ENCODE assay signal across 7 cellular contexts in the genomic region with DNA sequence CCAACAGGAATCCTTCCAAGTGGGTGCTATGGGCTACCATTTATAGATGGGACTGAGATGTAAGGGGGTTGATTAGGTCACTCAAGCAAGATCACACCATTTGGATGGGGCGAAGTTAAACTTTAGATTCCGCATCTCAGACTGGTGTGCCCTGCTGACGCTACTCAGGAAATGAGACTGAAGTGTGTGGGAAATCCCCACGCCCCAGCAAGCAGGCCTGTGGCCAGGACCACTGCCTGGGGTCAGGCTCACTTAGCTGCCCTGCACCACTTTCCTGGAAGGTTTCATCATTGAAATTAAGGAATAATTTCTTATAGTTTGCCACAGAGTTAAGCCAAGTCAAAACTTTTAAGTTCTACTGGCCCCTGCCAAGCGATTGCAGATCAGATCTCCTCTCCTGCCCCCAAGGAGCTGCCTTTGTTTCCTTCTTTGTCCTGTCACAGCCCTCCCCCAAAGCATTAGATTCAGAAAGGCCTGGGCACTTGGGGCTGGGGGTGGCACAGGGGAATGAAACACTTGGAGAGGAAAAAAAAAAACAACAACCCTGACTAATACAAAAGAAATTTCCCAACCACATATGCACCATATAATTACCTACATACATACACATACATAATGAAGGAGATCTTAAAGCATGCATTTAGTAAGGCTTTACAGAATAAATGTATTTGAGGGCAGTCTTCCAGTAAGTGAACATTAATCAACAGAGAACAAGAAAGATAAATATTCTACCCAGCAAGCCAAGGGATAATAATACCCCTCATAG.
DNase-seq lines count a peak whose midpoint lies in the region; ATAC-seq and TF ChIP-seq lines count a peak whose summit lies in the region.

No MANE protein-coding gene starts in this region.

- 0 out of 2 replicates have a peak, but pooled peaks cover 3% of the 10 kb centered on the region for H3F3A ChIP-seq in PC-9 (ENCODE audit: insufficient read depth, low read depth)

- POLR2A ChIA-PET in PC-9 (lab: Charles Lee; ENCODE audit: unreplicated experiment), result no interaction called here

- no peaks in the 10 kb centered on the region for H3K9me2 ChIP-seq in PC-9 (ENCODE audit: insufficient read depth)

- ATAC-seq in GM19455 (IDR thresholded peaks at IDR 0.05; ENCODE audit: unreplicated experiment), result peak; percentile 81
- peak; percentile 92 for ATAC-seq in HG03432 (IDR thresholded peaks at IDR 0.05; ENCODE audit: unreplicated experiment)

- H3K4me3 ChIP-seq in epithelial cell of esophagus (ENCODE audit: low read length) (no peak overlapping the region), transverse colon (no peak overlapping the region), PC-9 (no peak overlapping the region)

- H3K4me2 ChIP-seq in PC-9, result no peak overlapping the region

- H2AFZ ChIP-seq in PC-9, result no peak overlapping the region

- H3K9me3 ChIP-seq in transverse colon (no peaks in the 10 kb centered on the region), PC-9 (ENCODE audit: insufficient read depth, low read depth) (no peaks in the 10 kb centered on the region)

- H3K27ac ChIP-seq in transverse colon (no peak overlapping the region), PC-9 (no peak overlapping the region)

- in situ Hi-C loops in transverse colon (cut with MboI; ENCODE audit: low pct_ligation_motif_present in 1 of 4, low pct_unique_long_range_greater_than_20kb in 1 of 4, low sequenced_read_pairs in 3 of 4), result no loop called here

- intact Hi-C loops in transverse colon (cut with DNase I; ENCODE audit: low total_unique reads) (no loop called here), PC-9 (cut with micrococcal nuclease; ENCODE audit: unreplicated experiment) (no loop called here)

- H3K4me1 ChIP-seq in transverse colon, result peaks cover 0 to 29% (median 10%) of the 10 kb centered on the region in 4 donors
- H3K4me1 ChIP-seq in PC-9 (replicated peaks; ENCODE audit: insufficient read depth), result peaks cover 22% of the 10 kb centered on the region

- no peaks in the 10 kb centered on the region for H4K20me1 ChIP-seq in PC-9 (ENCODE audit: insufficient read depth)

- no peak for TF ChIP-seq POLR2A in transverse colon (IDR thresholded peaks at IDR 0.05)

- DNase-seq in activated CD4-positive, alpha-beta T cell treated with anti-CD3 and anti-CD28 coated beads, Interleukin-2, amount 50 U/mL, for 4 hours, result peak; percentile 53 to 54
- DNase-seq in epithelial cell of esophagus (ENCODE audit: low read depth) (peak; percentile 69), transverse colon (no peak), PC-9 (no peak)
- DNase-seq in stimulated activated CD4-positive, alpha-beta T cell treated with anti-CD3 and anti-CD28 coated beads, Interleukin-2, amount 100 ng/mL, for 4 hours (ENCODE audit: low read depth), result peak; percentile 46

- TF ChIP-seq CTCF in epithelial cell of esophagus (IDR thresholded peaks at IDR 0.05; ENCODE audit: insufficient read depth, low read depth, low read length, missing control alignments), result no peak
- no peak for TF ChIP-seq CTCF in transverse colon (IDR thresholded peaks at IDR 0.05)
- no peak for TF ChIP-seq CTCF in PC-9 (conservative IDR thresholded peaks at IDR 0.05)

- CTCF ChIA-PET in PC-9 (lab: Charles Lee), result no interaction called here

- H3K27me3 ChIP-seq in transverse colon (no peaks in the 10 kb centered on the region), PC-9 (ENCODE audit: insufficient read depth, low read depth) (no peaks in the 10 kb centered on the region)

- BruUV-seq in PC-9 (replicated peaks; lab: Mats Ljungman, UMichigan), result no TSS peak

- WGBS in transverse colon (ENCODE audit: low coverage in 1 of 2), 2 donors, result 40 to 51% methylated on average over 2 to 5 of the region's 5 CpGs

- H3K36me3 ChIP-seq in transverse colon, result no peaks in the 10 kb centered on the region
- H3K36me3 ChIP-seq in PC-9 (ENCODE audit: low read depth), result no peaks in the 10 kb centered on the region

- no peak for TF ChIP-seq EP300 in transverse colon (IDR thresholded peaks at IDR 0.05; ENCODE audit: low read depth)

- no peaks in the 10 kb centered on the region for H3K79me2 ChIP-seq in PC-9 (ENCODE audit: low read depth)

Comparison
In these comparisons a context has a peak if more than half of its experiments do, and no peak if none do; other contexts are left out.
1. DNase-seq: peak in activated CD4-positive, alpha-beta T cell treated with anti-CD3 and anti-CD28 coated beads, Interleukin-2, amount 50 U/mL, for 4 hours (2 of 2), epithelial cell of esophagus (single experiment) and stimulated activated CD4-positive, alpha-beta T cell treated with anti-CD3 and anti-CD28 coated beads, Interleukin-2, amount 100 ng/mL, for 4 hours (single experiment); none in transverse colon (single experiment) and PC-9 (0 of 2).